Comparison of ENCODE assay signal across 1 cellular context in genomic region chr5:982377-983237, GRCh38.
TF ChIP-seq lines count a peak whose summit lies in the region.

No MANE protein-coding gene starts in this region.

TF ChIP-seq in IMR-90, 13 proteins besides CTCF, POLR2A, EP300 and RAD21 (continued from another document):
- TF ChIP-seq RCOR1 (IDR thresholded peaks at IDR 0.05; ENCODE audit: insufficient replicate concordance, low read length) (no peak), MAFK (IDR thresholded peaks at IDR 0.05; ENCODE audit: low read depth, low read length) (no peak), NFE2L2 (IDR thresholded peaks at IDR 0.05; ENCODE audit: low read depth, low read length) (no peak)
